In the genomic region with DNA sequence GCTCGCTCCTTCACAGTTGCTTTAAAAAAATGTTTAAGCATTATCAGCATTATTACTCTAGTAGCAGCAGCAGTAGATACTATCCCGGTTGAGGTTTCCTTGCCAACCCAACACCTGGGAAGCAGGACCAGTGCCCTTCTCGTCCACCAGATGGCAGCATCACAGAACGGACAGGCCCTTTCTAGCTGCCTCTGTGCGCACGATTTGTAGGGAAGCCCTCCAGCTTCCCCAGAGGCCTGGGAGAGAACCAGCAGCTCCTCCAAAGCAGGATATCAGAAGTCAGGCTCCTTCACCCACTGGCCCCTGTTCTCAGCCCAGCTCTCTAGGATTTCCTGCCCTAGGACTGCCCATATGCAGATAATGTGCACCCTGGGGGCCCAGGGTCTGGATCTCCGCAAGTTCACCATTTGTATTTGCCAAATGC, we compare ENCODE assay signal across 8 cellular contexts. TPM values are rescaled to one million over a fixed set of nuclear protein-coding genes. Genes with fewer than 3 reads are reported as not detected.
DNase-seq lines count a peak whose midpoint lies in the region; TF ChIP-seq lines count a peak whose summit lies in the region.

No MANE protein-coding gene starts in this region.

- H3K27me3 Mint-ChIP-seq in glutamatergic neuron (ENCODE audit: unreplicated experiment): no peaks in the 10 kb centered on the region
- H3K27me3 Mint-ChIP-seq in type B pancreatic cell: peaks cover 9% of the 10 kb centered on the region

- in situ Hi-C loops in SK-MEL-5 (cut with HindIII; ENCODE audit: low pct_unique_long_range_greater_than_20kb, low sequenced_read_pairs): no loop called here

- no peaks in the 10 kb centered on the region for H3K27me3 ChIP-seq in H7 (ENCODE audit: control insufficient read depth, insufficient read depth, low read length)
- no peaks in the 10 kb centered on the region for H3K27me3 ChIP-seq in parathyroid adenoma (ENCODE audit: control insufficient read depth, insufficient read depth, low read length)

- H3K36me3 ChIP-seq in H7 (replicated peaks; ENCODE audit: control insufficient read depth, insufficient read depth, low read length): no peaks in the 10 kb centered on the region
- no peaks in the 10 kb centered on the region for H3K36me3 ChIP-seq in parathyroid adenoma (ENCODE audit: control insufficient read depth, insufficient read depth, low read length)

- no peak overlapping the region for H3K4me3 ChIP-seq in H7 (ENCODE audit: insufficient read depth, low read depth, low read length)
- H3K4me3 ChIP-seq in parathyroid adenoma (ENCODE audit: low read depth, low read length): no peak overlapping the region

- H3K79me2 ChIP-seq in parathyroid adenoma: no peaks in the 10 kb centered on the region

- no peak overlapping the region for H3K4me2 ChIP-seq in parathyroid adenoma (ENCODE audit: low read length)

- H3K4me3 Mint-ChIP-seq in glutamatergic neuron (ENCODE audit: unreplicated experiment): no peak overlapping the region
- H3K4me3 Mint-ChIP-seq in type B pancreatic cell: no peak overlapping the region

- no peak overlapping the region for H3K27ac ChIP-seq in parathyroid adenoma

- peaks cover 2% of the 10 kb centered on the region for H3K9me3 Mint-ChIP-seq in glutamatergic neuron (ENCODE audit: unreplicated experiment)
- no peaks in the 10 kb centered on the region for H3K9me3 Mint-ChIP-seq in type B pancreatic cell

- TF ChIP-seq CTCF in glutamatergic neuron (IDR thresholded peaks at IDR 0.05; ENCODE audit: partially characterized antibody, unreplicated experiment) (peak; percentile 81), parathyroid adenoma (IDR thresholded peaks at IDR 0.05) (peak; percentile 93), type B pancreatic cell (conservative IDR thresholded peaks at IDR 0.05) (peak; percentile 96)

- H3K4me1 Mint-ChIP-seq in glutamatergic neuron (ENCODE audit: low read depth, unreplicated experiment): no peaks in the 10 kb centered on the region
- no peaks in the 10 kb centered on the region for H3K4me1 Mint-ChIP-seq in type B pancreatic cell (ENCODE audit: unreplicated experiment)

- H3K36me3 Mint-ChIP-seq in glutamatergic neuron (ENCODE audit: unreplicated experiment) (no peaks in the 10 kb centered on the region), type B pancreatic cell (no peaks in the 10 kb centered on the region)

- no peaks in the 10 kb centered on the region for H3K9me3 ChIP-seq in parathyroid adenoma (ENCODE audit: control insufficient read depth, low read length)

- H3K4me1 ChIP-seq in parathyroid adenoma: no peaks in the 10 kb centered on the region

- no peak overlapping the region for H3K9ac ChIP-seq in parathyroid adenoma

- no peak overlapping the region for H3K27ac Mint-ChIP-seq in glutamatergic neuron (ENCODE audit: unreplicated experiment)
- H3K27ac Mint-ChIP-seq in type B pancreatic cell: no peak overlapping the region

- H2AFZ ChIP-seq in parathyroid adenoma: peak overlapping the region; percentile 61

- peak; percentile 89 for DNase-seq in ELF-1 (ENCODE audit: low read depth, low spot score)
- peak; percentile 88 for DNase-seq in H7
- DNase-seq in MV-4-11 (lab: John Stamatoyannopoulos, UW): peak; percentile 67
- DNase-seq in SK-MEL-5 (ENCODE audit: low read depth, low spot score): peak; percentile 89
- DNase-seq in activated naive CD4-positive, alpha-beta T cell treated with Interleukin-2 at 50 U/mL for 16 hours: peak; percentile 62
- DNase-seq in glutamatergic neuron: peak; percentile 85
- peak; percentile 80 for DNase-seq in type B pancreatic cell (ENCODE audit: extremely low spot score, unreplicated experiment)

RNA-seq across cellular contexts. Expression of gene ESYT3, which starts 16.8 kb away (rescaled TPM):
- 5.6 and 10.9 TPM in 2 replicates for total RNA-seq in H7 (2014; rRNA removed; shearing (Covaris generic))
- 0.05 TPM in 1 of 2 replicates, not detected in the other for total RNA-seq in SK-MEL-5 (2014; rRNA removed; shearing (Covaris generic))
- polyA plus RNA-seq in SK-MEL-5 (2015; cell fraction: cytosol; rRNA removed): 0.20 TPM in 1 of 2 replicates, not detected in the other
- polyA plus RNA-seq in SK-MEL-5 (2015; cell fraction: nucleus; rRNA removed): 0.28 TPM in 1 of 2 replicates, not detected in the other
- not detected for total RNA-seq in glutamatergic neuron (ENCODE audit: unreplicated experiment)
- total RNA-seq in type B pancreatic cell (ENCODE audit: low replicate concordance): 1.6 and 2.0 TPM in 2 replicates
